10 cellular contexts compared by ENCODE assay signal in genomic region chr2:11945139-11946126, GRCh38.
DNase-seq lines count a peak whose midpoint lies in the region; ATAC-seq, FAIRE-seq and TF ChIP-seq lines count a peak whose summit lies in the region.
"Had no signal": no experiment of that assay in that cellular context is flagged by ENCODE, and none has a peak within 500 bp of the region (broad histone marks: within the 10 kb centered on the region; RNA-seq: fewer than 3 reads in every experiment).

No MANE protein-coding gene starts in this region.

- H4K20me1 ChIP-seq in GM12878 (ENCODE audit: control insufficient read depth, insufficient read depth), result no peaks in the 10 kb centered on the region; the same call in 1 of the 2 replicates

- H3K36me3 ChIP-seq in GM12878 (ENCODE audit: control insufficient read depth in 2 of 2, insufficient read depth in 2 of 2, low read length in 1 of 2) (peaks cover 0 to 4% of the 10 kb centered on the region in 2 experiments; a peak in 2 of 4 replicates), esophagus muscularis mucosa (no peaks in the 10 kb centered on the region)
- H3K36me3 ChIP-seq: SJSA1 had no signal

- TF ChIP-seq POLR2A in GM12878 (IDR thresholded peaks at IDR 0.05; ENCODE audit: low read depth, low read length), result no peak
- TF ChIP-seq POLR2A in esophagus muscularis mucosa (IDR thresholded peaks at IDR 0.05; ENCODE audit: low read depth), result no peak

- H3K4me3 ChIP-seq in GM12865 (ENCODE audit: low read depth, low read length) (peak overlapping the region; percentile 12; the same call in 1 of the 2 replicates), GM12878 (no peak overlapping the region), esophagus muscularis mucosa (no peak overlapping the region)
- H3K4me3 ChIP-seq: SJSA1 had no signal

- H3K9me3 ChIP-seq in GM12878 (replicated peaks; ENCODE audit: control insufficient read depth, insufficient read depth, low read length), result peaks cover 7% of the 10 kb centered on the region; the same call in 2 of the 3 replicates
- no peaks in the 10 kb centered on the region for H3K9me3 ChIP-seq in esophagus muscularis mucosa
- H3K9me3 ChIP-seq: SJSA1 had no signal

- POLR2A ChIA-PET in GM12878 (lab: Charles Lee), result interaction anchor here (0.6 to 1.1 kb wide), 5 partner anchors 60 to 187 kb away, joined by 3 to 6 read pairs (median 3); no protein-coding TSS in a partner anchor

- in situ Hi-C loops in GM12878 (cut with MboI), result no loop called here

- no peaks in the 10 kb centered on the region for H3K27me3 ChIP-seq in GM12878 (replicated peaks in 1 of 2; ENCODE audit: control insufficient read depth in 2 of 2, insufficient read depth in 2 of 2, low read length in 1 of 2)
- H3K27me3 ChIP-seq in esophagus muscularis mucosa, result no peaks in the 10 kb centered on the region
- H3K27me3 ChIP-seq: SJSA1 had no signal

- RAD21 ChIA-PET in GM12878 (lab: Charles Lee; ENCODE audit: unreplicated experiment), result interaction anchor here (1.1 to 1.6 kb wide), 6 partner anchors 10 to 81 kb away, joined by 3 to 8 read pairs (median 4); no protein-coding TSS in a partner anchor

- H3K79me2 ChIP-seq in GM12878 (ENCODE audit: control insufficient read depth, insufficient read depth, low read length), result no peaks in the 10 kb centered on the region; the same call in none of the 2 replicates

- BruUV-seq in GM12878 (replicated peaks; lab: Mats Ljungman, UMichigan), result no TSS peak

- SMC1A ChIA-PET in GM12878 (lab: Charles Lee; ENCODE audit: uncharacterized antibody, unreplicated experiment), result interaction anchor here (0.6 to 2.3 kb wide), 20 partner anchors 9 to 380 kb away, joined by 3 to 10 read pairs (median 3); no protein-coding TSS in a partner anchor

- no peak for TF ChIP-seq CTCF in GM12865 (IDR thresholded peaks at IDR 0.05; ENCODE audit: insufficient read depth, low read depth, low read length, missing control alignments)
- no peak for TF ChIP-seq CTCF in GM12878 (IDR thresholded peaks at IDR 0.05 in 2 of 3, conservative IDR thresholded peaks at IDR 0.05 in 1 of 3; ENCODE audit: control insufficient read depth in 2 of 3, extremely low read depth in 1 of 3, insufficient read depth in 1 of 3, low read depth in 3 of 3, low read length in 3 of 3)
- TF ChIP-seq CTCF in esophagus muscularis mucosa (IDR thresholded peaks at IDR 0.05), result no peak

- H3K27ac ChIP-seq in GM12878 (ENCODE audit: control insufficient read depth, insufficient read depth), result peak overlapping the region; percentile 48; the same call in 1 of the 2 replicates
- no peak overlapping the region for H3K27ac ChIP-seq in esophagus muscularis mucosa (replicated peaks in 1 of 4)
- H3K27ac ChIP-seq: SJSA1 had no signal

- ATAC-seq in GM21423 (IDR thresholded peaks at IDR 0.05; ENCODE audit: unreplicated experiment) (peak; percentile 94), HG03460 (IDR thresholded peaks at IDR 0.05; ENCODE audit: unreplicated experiment) (peak; percentile 93), GM12878 (peak; percentile 90)

- H3K9ac ChIP-seq in GM12878 (ENCODE audit: control insufficient read depth, insufficient read depth, low read length), result no peak overlapping the region

- TF ChIP-seq RAD21 in GM12878 (IDR thresholded peaks at IDR 0.05; ENCODE audit: insufficient read depth, low read depth, low read length), result no peak

- H2AFZ ChIP-seq in GM12878 (ENCODE audit: control insufficient read depth, low read depth, low read length), result no peak overlapping the region; the same call in 1 of the 2 replicates

- TF ChIP-seq EP300 in GM12878 (IDR thresholded peaks at IDR 0.05; ENCODE audit: borderline replicate concordance in 1 of 2, control insufficient read depth in 1 of 2, low read depth in 2 of 2, low read length in 2 of 2) (no peak), esophagus muscularis mucosa (IDR thresholded peaks at IDR 0.05) (no peak)

- intact Hi-C loops in GM12878 (cut with micrococcal nuclease; ENCODE audit: unreplicated experiment), result loop anchor here (1.0 to 10.0 kb wide), 4 partner anchors 65 to 349 kb away; no protein-coding TSS in a partner anchor
- intact Hi-C loops in esophagus muscularis mucosa (cut with DNase I), result no loop called here

- peak; percentile 7 for FAIRE-seq in GM12878 (lab: Jason Lieb, UNC)

- H3K4me1 ChIP-seq in GM12878 (ENCODE audit: control insufficient read depth, insufficient read depth, low read length) (peaks cover 13% of the 10 kb centered on the region), esophagus muscularis mucosa (no peaks in the 10 kb centered on the region)
- H3K4me1 ChIP-seq: SJSA1 had no signal

- peak overlapping the region; percentile 57 for H3K4me2 ChIP-seq in GM12878 (ENCODE audit: control insufficient read depth, insufficient read depth)

- CTCF ChIA-PET in GM12878 (lab: Yijun Ruan, JAX), result interaction anchor here (0.6 to 1.9 kb wide), 4 partner anchors 49 to 73 kb away, joined by 3 to 6 read pairs (median 4); no protein-coding TSS in a partner anchor

- DNase-seq in GM12865 (ENCODE audit: low read depth) (peak; percentile 74), GM12878 (ENCODE audit: low read depth, low spot score) (peak; percentile 50), midbrain (lab: John Stamatoyannopoulos, UW) (no peak), AG08396 (ENCODE audit: low spot score) (no peak), NCI-H774 (lab: John Stamatoyannopoulos, UW) (no peak), esophagus muscularis mucosa (ENCODE audit: extremely low spot score) (no peak)
- DNase-seq: nephron progenitor cell had no signal

- 0% methylated on average over 5 of the region's 5 CpGs for WGBS in GM12878 (ENCODE audit: insufficient coverage, insufficient replicate concordance, low lambda C conversion rate, missing lambda C conversion rate)
- 69% methylated on average over 5 of the region's 5 CpGs for WGBS in esophagus muscularis mucosa

TF ChIP-seq in GM12878, 131 proteins besides CTCF, POLR2A, EP300 and RAD21 (continues in another document):
- TF ChIP-seq FOXM1 (IDR thresholded peaks at IDR 0.05; ENCODE audit: low read depth, low read length) (no peak), EZH2 (IDR thresholded peaks at IDR 0.05; ENCODE audit: borderline replicate concordance, control insufficient read depth, low read depth, low read length) (no peak), BHLHE40 (IDR thresholded peaks at IDR 0.05; ENCODE audit: borderline replicate concordance in 1 of 2, low read depth in 2 of 2, low read length in 1 of 2) (no peak), IRF4 (IDR thresholded peaks at IDR 0.05; ENCODE audit: low read depth, low read length) (0 out of 2 replicates have a peak, but pooled peaks have one; percentile 22), SMARCA5 (IDR thresholded peaks at IDR 0.05) (peak; percentile 85), USF2 (IDR thresholded peaks at IDR 0.05; ENCODE audit: borderline replicate concordance, low read depth, low read length) (no peak), ZBTB4 (CRISPR knock-in tag; IDR thresholded peaks at IDR 0.05) (no peak), TAF1 (IDR thresholded peaks at IDR 0.05; ENCODE audit: borderline replicate concordance, low read depth, low read length) (no peak), SMAD1 (IDR thresholded peaks at IDR 0.05; ENCODE audit: low read depth, partially characterized antibody) (no peak), ZNF274 (IDR thresholded peaks at IDR 0.05; ENCODE audit: insufficient read depth, insufficient read length) (no peak), BRCA1 (IDR thresholded peaks at IDR 0.05; ENCODE audit: low read depth, low read length) (no peak), CEBPB (IDR thresholded peaks at IDR 0.05; ENCODE audit: borderline replicate concordance in 1 of 2, low read depth in 2 of 2, low read length in 2 of 2) (no peak), RELA (IDR thresholded peaks at IDR 0.05; ENCODE audit: borderline replicate concordance, partially characterized antibody) (no peak), MTA3 (IDR thresholded peaks at IDR 0.05; ENCODE audit: borderline replicate concordance, low read length) (no peak), ASH2L (IDR thresholded peaks at IDR 0.05; ENCODE audit: borderline replicate concordance, low read depth) (0 out of 2 replicates have a peak, but pooled peaks have one; percentile 66)

Comparison
In these comparisons a context has a peak if more than half of its experiments do, and no peak if none do; other contexts are left out.
1. DNase-seq: peak in GM12865 (single experiment) and GM12878 (single experiment); none in midbrain (single experiment), AG08396 (single experiment), NCI-H774 (single experiment) and esophagus muscularis mucosa (single experiment).
2. Peak in every context shown above with its lines, with median percentiles within 50 percentile points of each other: ATAC-seq.